In the genomic region with DNA sequence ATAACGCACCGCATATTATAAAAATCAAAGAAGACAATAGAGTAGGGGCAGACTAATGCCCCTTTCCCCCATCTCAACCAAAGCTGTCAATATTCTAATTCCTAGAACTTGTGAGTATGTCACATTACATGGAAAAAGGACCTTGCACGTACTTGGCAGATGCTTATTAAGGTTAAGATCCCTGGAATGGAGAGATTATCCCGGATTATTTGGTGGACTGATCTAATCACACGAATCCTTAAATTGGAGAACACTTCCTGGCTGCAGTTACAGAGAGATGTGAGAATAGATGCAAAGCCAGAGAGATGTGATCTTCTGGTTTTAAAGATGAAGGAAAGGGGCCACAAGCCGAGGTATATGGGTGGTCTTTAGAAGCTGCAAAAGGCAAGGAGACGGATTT, we compare ENCODE assay signal across 27 cellular contexts.
"Had no signal": no experiment of that assay in that cellular context is flagged by ENCODE, and none has a peak within 500 bp of the region (broad histone marks: within the 10 kb centered on the region; RNA-seq: fewer than 3 reads in every experiment).

No MANE protein-coding gene starts in this region.

- H3K9me3 Mint-ChIP-seq: mesothelial cell of epicardium, naive B cell had no signal

- H3K27ac ChIP-seq: coronary artery, dorsolateral prefrontal cortex, epithelial cell of prostate, esophagus squamous epithelium, gastrocnemius medialis, heart right ventricle, left lung, lower lobe of right lung had no signal

- H3K4me1 Mint-ChIP-seq: naive B cell; naive thymus-derived CD8-positive, alpha-beta T cell had no signal

- H3K4me3 ChIP-seq: coronary artery, dorsolateral prefrontal cortex, esophagus squamous epithelium, gastrocnemius medialis, heart right ventricle, left lung, lower lobe of right lung, mucosa of descending colon had no signal

- H3K27me3 ChIP-seq: esophagus squamous epithelium, gastrocnemius medialis, heart right ventricle, left lung had no signal

- H3K36me3 ChIP-seq: esophagus squamous epithelium, gastrocnemius medialis, heart right ventricle, left lung, lower lobe of right lung had no signal

- H3K36me3 Mint-ChIP-seq: mesothelial cell of epicardium; naive B cell; naive thymus-derived CD8-positive, alpha-beta T cell had no signal

- H3K27me3 Mint-ChIP-seq: naive B cell; naive thymus-derived CD8-positive, alpha-beta T cell had no signal

- H3K27ac Mint-ChIP-seq: mesothelial cell of epicardium; naive thymus-derived CD8-positive, alpha-beta T cell had no signal

- FAIRE-seq: endometrium, islet of Langerhans, keratinocyte had no signal

- H3K4me1 ChIP-seq: esophagus squamous epithelium, gastrocnemius medialis, heart right ventricle, left lung, lower lobe of right lung had no signal

- H3K9me3 ChIP-seq: esophagus squamous epithelium, gastrocnemius medialis, heart right ventricle, left lung, lower lobe of right lung, mucosa of descending colon had no signal

- H3K4me3 Mint-ChIP-seq: mesothelial cell of epicardium; naive B cell; naive thymus-derived CD8-positive, alpha-beta T cell had no signal

- DNase-seq: dermis blood vessel endothelial cell; dorsolateral prefrontal cortex; effector CD4-positive, alpha-beta T cell; effector memory CD4-positive, alpha-beta T cell; erythroblast; esophagus squamous epithelium; foreskin fibroblast; foreskin melanocyte; gastrocnemius medialis; glutamatergic neuron; head of caudate nucleus; heart right ventricle; hippocampal formation; left cardiac atrium; left lung; left ventricle myocardium superior; lower lobe of right lung; mesenchymal stem cell; mucosa of descending colon; naive B cell; naive thymus-derived CD8-positive, alpha-beta T cell had no signal
